23 cellular contexts compared by ENCODE assay signal in the genomic region with DNA sequence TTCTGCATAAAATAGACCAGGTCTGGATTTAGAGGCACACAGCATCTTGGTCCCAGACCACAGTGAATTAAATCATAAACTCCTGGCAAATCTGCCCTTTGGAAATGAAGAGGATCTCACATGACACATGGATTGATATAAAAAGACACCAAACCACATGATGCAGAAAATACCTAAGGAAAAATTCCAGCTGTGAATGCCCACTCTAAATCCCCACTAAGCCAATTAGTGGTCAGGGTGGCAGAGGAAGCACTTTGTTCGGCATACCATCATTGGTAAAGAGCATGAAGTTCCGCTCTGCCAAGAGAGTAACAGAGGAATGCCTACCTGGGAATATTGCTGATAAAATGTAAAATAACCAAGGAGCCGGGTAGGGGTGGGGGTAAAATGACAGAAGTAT.
"Had no signal": no experiment of that assay in that cellular context is flagged by ENCODE, and none has a peak within 500 bp of the region (broad histone marks: within the 10 kb centered on the region; RNA-seq: fewer than 3 reads in every experiment).

No MANE protein-coding gene starts in this region.

- H3K27me3 Mint-ChIP-seq: dendritic cell treated with granulocyte-macrophage colony-stimulating factor and Interleukin-4, amounts not matched to agents 40 ng/mL and 50 ng/mL, for 4 days; stimulated activated naive B cell treated with anti-CD40 and anti-IgM and Interleukin-4, amounts not matched to agents 10 μg/mL and 1 μg/mL and 100 μg/mL, for 72 hours; stimulated activated naive CD8-positive, alpha-beta T cell treated with anti-CD3 and anti-CD28 coated beads, Interleukin-15, amount 100 ng/mL, for 72 hours had no signal

- ATAC-seq: foreskin keratinocyte; gastroesophageal sphincter; heart right ventricle; left cardiac atrium; left lung; psoas muscle; right cardiac atrium; stimulated activated naive B cell treated with anti-CD40 and anti-IgM and Interleukin-4, amounts not matched to agents 10 μg/mL and 1 μg/mL and 100 μg/mL, for 72 hours; stimulated activated naive CD8-positive, alpha-beta T cell treated with anti-CD3 and anti-CD28 coated beads, Interleukin-15, amount 100 ng/mL, for 72 hours had no signal

- H3K4me3 ChIP-seq: esophagus muscularis mucosa, gastroesophageal sphincter, heart right ventricle, left lung, psoas muscle, suprapubic skin, thyroid gland had no signal

- H3K36me3 ChIP-seq: gastroesophageal sphincter, left lung, suprapubic skin, thyroid gland had no signal

- H3K27ac Mint-ChIP-seq: dendritic cell treated with granulocyte-macrophage colony-stimulating factor and Interleukin-4, amounts not matched to agents 40 ng/mL and 50 ng/mL, for 4 days; nephron progenitor cell; stimulated activated naive B cell treated with anti-CD40 and anti-IgM and Interleukin-4, amounts not matched to agents 10 μg/mL and 1 μg/mL and 100 μg/mL, for 72 hours had no signal

- H3K9me3 Mint-ChIP-seq: dendritic cell treated with granulocyte-macrophage colony-stimulating factor and Interleukin-4, amounts not matched to agents 40 ng/mL and 50 ng/mL, for 4 days; nephron progenitor cell; stimulated activated naive B cell treated with anti-CD40 and anti-IgM and Interleukin-4, amounts not matched to agents 10 μg/mL and 1 μg/mL and 100 μg/mL, for 72 hours; stimulated activated naive CD8-positive, alpha-beta T cell treated with anti-CD3 and anti-CD28 coated beads, Interleukin-15, amount 100 ng/mL, for 72 hours had no signal

- H3K4me3 Mint-ChIP-seq: dendritic cell treated with granulocyte-macrophage colony-stimulating factor and Interleukin-4, amounts not matched to agents 40 ng/mL and 50 ng/mL, for 4 days; nephron progenitor cell; stimulated activated naive B cell treated with anti-CD40 and anti-IgM and Interleukin-4, amounts not matched to agents 10 μg/mL and 1 μg/mL and 100 μg/mL, for 72 hours; stimulated activated naive CD8-positive, alpha-beta T cell treated with anti-CD3 and anti-CD28 coated beads, Interleukin-15, amount 100 ng/mL, for 72 hours had no signal

- H3K4me1 ChIP-seq: foreskin keratinocyte, psoas muscle, suprapubic skin, thyroid gland had no signal

- H3K27ac ChIP-seq: esophagus muscularis mucosa, foreskin keratinocyte, gastroesophageal sphincter, heart right ventricle, left lung, psoas muscle, suprapubic skin, thyroid gland had no signal

- H3K27me3 ChIP-seq: esophagus muscularis mucosa, foreskin keratinocyte, gastroesophageal sphincter, heart right ventricle, left lung, suprapubic skin, thyroid gland had no signal

- H3K9me3 ChIP-seq: esophagus muscularis mucosa, gastroesophageal sphincter, heart right ventricle, left lung, psoas muscle, suprapubic skin, thyroid gland had no signal

- DNase-seq: effector CD8-positive, alpha-beta T cell; foreskin keratinocyte; heart right ventricle; hippocampal formation; left cardiac atrium; left lung; mesendoderm; midbrain; nephron progenitor cell; nucleus accumbens; psoas muscle; right cardiac atrium; small intestine; stimulated activated CD4-positive, alpha-beta T cell treated with anti-CD3 and anti-CD28 coated beads, Interleukin-15, amount 100 ng/mL, for 24 hours; stimulated activated CD4-positive, alpha-beta T cell treated with anti-CD3 and anti-CD28 coated beads, Interleukin-2, amount 100 ng/mL, for 48 hours; stimulated activated naive B cell treated with anti-CD40 and anti-IgM and Interleukin-4, amounts not matched to agents 10 μg/mL and 1 μg/mL and 100 μg/mL, for 72 hours; stimulated activated naive CD8-positive, alpha-beta T cell treated with anti-CD3 and anti-CD28 coated beads, Interleukin-15, amount 100 ng/mL, for 72 hours; thyroid gland; trophoblast cell had no signal
